Comparison of ENCODE assay signal across 8 cellular contexts in the genomic region with DNA sequence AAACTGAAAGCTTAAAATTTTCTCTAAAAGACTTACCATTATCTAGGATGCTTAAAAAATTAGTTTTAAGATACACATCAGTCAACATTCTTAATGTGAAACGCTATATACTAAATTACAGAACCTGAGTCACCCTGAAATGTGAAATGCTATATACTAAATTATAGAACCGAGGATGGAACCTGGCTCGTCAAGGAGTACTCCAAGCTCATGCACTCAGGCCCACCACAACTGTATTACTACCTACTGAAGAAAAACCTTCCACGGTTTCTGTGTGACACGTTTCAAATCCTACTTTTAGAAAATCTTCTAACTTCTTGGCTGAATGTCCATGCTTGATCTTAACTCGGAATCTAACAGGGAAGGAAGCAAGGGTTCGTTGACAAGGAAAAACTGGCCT. TPM values are rescaled to one million over a fixed set of nuclear protein-coding genes. Genes with fewer than 3 reads are reported as not detected.
A peak's percentile ranks its signal among the peaks of the same experiment; 100 is the strongest.
DNase-seq lines count a peak whose midpoint lies in the region; ATAC-seq and TF ChIP-seq lines count a peak whose summit lies in the region.

No MANE protein-coding gene starts in this region.

- no peaks in the 10 kb centered on the region for H3K9me3 ChIP-seq in right atrium auricular region

- no peak for TF ChIP-seq CTCF in right atrium auricular region (IDR thresholded peaks at IDR 0.05)
- TF ChIP-seq CTCF in astrocyte of the spinal cord (IDR thresholded peaks at IDR 0.05; ENCODE audit: low read depth, low read length), result no peak

- H3K4me1 ChIP-seq in right atrium auricular region, result peaks cover 0 to 36% of the 10 kb centered on the region in 2 donors

- H3K4me3 ChIP-seq in right atrium auricular region (peak overlapping the region; percentile 81), astrocyte of the spinal cord (ENCODE audit: low read depth, low read length) (peak overlapping the region; percentile 82)

- DNase-seq in right atrium auricular region (ENCODE audit: low spot score), result no peak
- no peak for DNase-seq in left cardiac atrium
- DNase-seq in astrocyte of the spinal cord (ENCODE audit: low read depth, low spot score), result peak; percentile 18
- peak; percentile 32 for DNase-seq in midbrain (lab: John Stamatoyannopoulos, UW)
- DNase-seq in SKM-1 treated with dmso at 0.1 percent for 144 hours (lab: John Stamatoyannopoulos, UW; ENCODE audit: unreplicated experiment), result no peak
- DNase-seq in central memory CD4-positive, alpha-beta T cell, result no peak
- DNase-seq in NCI-H2171 (lab: John Stamatoyannopoulos, UW), result no peak

- in situ Hi-C loops in astrocyte of the spinal cord (cut with HindIII; ENCODE audit: low sequenced_read_pairs), result no loop called here

- peak overlapping the region; percentile 91 for H3K27ac ChIP-seq in right atrium auricular region

- intact Hi-C loops in left cardiac atrium (cut with DNase I), result no loop called here

- ATAC-seq in left cardiac atrium (no peak), GM21423 (IDR thresholded peaks at IDR 0.05; ENCODE audit: unreplicated experiment) (no peak)

- H3K36me3 ChIP-seq in right atrium auricular region, result no peaks in the 10 kb centered on the region

- no peaks in the 10 kb centered on the region for H3K27me3 ChIP-seq in right atrium auricular region

RNA-seq across cellular contexts. Expression of a gene that starts 1.5 kb away (rescaled TPM):
- total RNA-seq in right atrium auricular region (10 to 100 TPM; 13.0 to 20.6 TPM), left cardiac atrium (10 to 100 TPM; 15.9 to 21.0 TPM)

RNA-seq across cellular contexts. Expression of a gene that starts 21.3 kb away (rescaled TPM):
- total RNA-seq in right atrium auricular region (10 to 100 TPM in 1 of 2 donors, 1 to 10 TPM in 1; 1.1 to 10.1 TPM), left cardiac atrium (1 to 10 TPM; 1.4 to 2.5 TPM)

Comparison
In these comparisons a context has a peak if more than half of its experiments do, and no peak if none do; other contexts are left out.
1. DNase-seq: peak in astrocyte of the spinal cord (single experiment) and midbrain (single experiment); none in right atrium auricular region (single experiment), left cardiac atrium (single experiment), SKM-1 treated with dmso at 0.1 percent for 144 hours (single experiment), central memory CD4-positive, alpha-beta T cell (single experiment) and NCI-H2171 (single experiment).